Comparison of ENCODE assay signal across 26 cellular contexts in the genomic region with DNA sequence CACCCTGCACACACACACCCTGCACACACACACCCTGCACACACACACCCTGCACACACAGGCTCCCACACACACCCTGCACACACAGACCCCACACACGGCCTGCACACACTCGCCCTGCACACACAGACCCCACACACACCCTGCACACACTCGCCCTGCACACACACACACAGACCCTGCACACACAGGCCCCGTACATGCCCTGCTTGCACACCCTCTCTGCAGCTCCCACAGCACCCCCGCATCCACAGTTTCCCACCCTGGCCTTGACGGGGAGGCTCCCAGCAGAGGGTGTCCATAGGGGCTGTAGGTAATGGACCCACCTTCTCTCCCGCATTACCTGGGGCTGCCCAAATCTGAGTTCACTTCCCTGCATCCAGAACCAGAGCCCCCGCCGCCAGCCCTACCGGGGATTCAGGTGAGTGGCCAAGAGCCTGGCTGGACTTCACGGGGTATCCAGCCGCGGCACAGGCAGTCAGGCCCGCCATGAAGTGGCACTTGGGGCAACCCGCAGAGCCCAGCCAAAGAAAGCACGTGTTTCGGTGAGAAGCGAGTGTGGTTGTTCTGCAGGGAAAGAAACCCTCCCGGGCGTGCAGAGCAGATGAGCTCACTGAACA.
"Had no signal": no experiment of that assay in that cellular context is flagged by ENCODE, and none has a peak within 500 bp of the region (broad histone marks: within the 10 kb centered on the region; RNA-seq: fewer than 3 reads in every experiment).

No MANE protein-coding gene starts in this region.

- H3K4me3 ChIP-seq: colonic mucosa, esophagus squamous epithelium, neural progenitor cell, right lobe of liver, vagina had no signal

- H3K27me3 ChIP-seq: colonic mucosa, neural progenitor cell, right lobe of liver, vagina had no signal

- H3K4me1 ChIP-seq: colonic mucosa, esophagus squamous epithelium, neural progenitor cell, right lobe of liver, vagina had no signal

- H3K4me2 ChIP-seq: neural progenitor cell had no signal

- FAIRE-seq: endometrium, islet of Langerhans, small intestine had no signal

- H3K27ac ChIP-seq: colonic mucosa, epithelial cell of prostate, esophagus squamous epithelium, neural progenitor cell, right lobe of liver, vagina had no signal

- DNase-seq: activated CD4-positive, alpha-beta T cell treated with anti-CD3 and anti-CD28 coated beads for 4 hours; activated CD4-positive, alpha-beta T cell treated with anti-CD3 and anti-CD28 coated beads, Interleukin-2, amount 50 U/mL, for 4 hours; activated CD4-positive, CD25-positive, alpha-beta regulatory T cell; activated naive CD4-positive, alpha-beta T cell; activated T-cell treated with anti-CD3 and anti-CD28 coated beads for 4 hours; activated T-cell treated with anti-CD3 and anti-CD28 coated beads, Interleukin-2, amount 50 U/mL, for 72 hours; colonic mucosa; effector CD8-positive, alpha-beta T cell; esophagus squamous epithelium; foreskin melanocyte; midbrain; naive thymus-derived CD8-positive, alpha-beta T cell; small intestine; stimulated activated CD4-positive, alpha-beta T cell treated with anti-CD3 and anti-CD28 coated beads, Interleukin-4, amount 100 ng/mL, for 24 hours; stimulated activated naive CD8-positive, alpha-beta T cell treated with anti-CD3 and anti-CD28 coated beads, Interleukin-15, amount 100 ng/mL, for 72 hours; substantia nigra; trophoblast cell had no signal

- H3K9me3 Mint-ChIP-seq: memory B cell; stimulated activated memory B cell treated with anti-CD40 and anti-IgM and Interleukin-4, amounts not matched to agents 10 μg/mL and 1 μg/mL and 100 μg/mL, for 72 hours had no signal

- H3K4me1 Mint-ChIP-seq: memory B cell; naive thymus-derived CD8-positive, alpha-beta T cell; neural progenitor cell; stimulated activated memory B cell treated with anti-CD40 and anti-IgM and Interleukin-4, amounts not matched to agents 10 μg/mL and 1 μg/mL and 100 μg/mL, for 72 hours; stimulated activated naive CD8-positive, alpha-beta T cell treated with anti-CD3 and anti-CD28 coated beads, Interleukin-15, amount 100 ng/mL, for 72 hours had no signal

- H3K36me3 Mint-ChIP-seq: activated naive CD4-positive, alpha-beta T cell treated with anti-CD3 and anti-CD28 coated beads, Interleukin-2, amount 50 U/mL, for 72 hours; memory B cell; naive thymus-derived CD8-positive, alpha-beta T cell; stimulated activated memory B cell treated with anti-CD40 and anti-IgM and Interleukin-4, amounts not matched to agents 10 μg/mL and 1 μg/mL and 100 μg/mL, for 72 hours had no signal

- H3K9me3 ChIP-seq: colonic mucosa, right lobe of liver, vagina had no signal

- H2AFZ ChIP-seq: neural progenitor cell had no signal

- H3K36me3 ChIP-seq: colonic mucosa, esophagus squamous epithelium, neural progenitor cell, right lobe of liver, vagina had no signal

- H3K4me3 Mint-ChIP-seq: activated T-cell treated with anti-CD3 and anti-CD28 coated beads, Interleukin-2, amount 50 U/mL, for 72 hours; memory B cell; naive thymus-derived CD8-positive, alpha-beta T cell; neural progenitor cell; stimulated activated memory B cell treated with anti-CD40 and anti-IgM and Interleukin-4, amounts not matched to agents 10 μg/mL and 1 μg/mL and 100 μg/mL, for 72 hours; stimulated activated naive CD8-positive, alpha-beta T cell treated with anti-CD3 and anti-CD28 coated beads, Interleukin-15, amount 100 ng/mL, for 72 hours had no signal

- ATAC-seq: activated naive CD4-positive, alpha-beta T cell treated with anti-CD3 and anti-CD28 coated beads, Interleukin-2, amount 50 U/mL, for 72 hours; activated T-cell treated with anti-CD3 and anti-CD28 coated beads, Interleukin-2, amount 50 U/mL, for 72 hours; naive thymus-derived CD8-positive, alpha-beta T cell; right lobe of liver; stimulated activated memory B cell treated with anti-CD40 and anti-IgM and Interleukin-4, amounts not matched to agents 10 μg/mL and 1 μg/mL and 100 μg/mL, for 72 hours; stimulated activated naive CD8-positive, alpha-beta T cell treated with anti-CD3 and anti-CD28 coated beads, Interleukin-15, amount 100 ng/mL, for 72 hours had no signal

- H3K27ac Mint-ChIP-seq: activated naive CD4-positive, alpha-beta T cell treated with anti-CD3 and anti-CD28 coated beads, Interleukin-2, amount 50 U/mL, for 72 hours; activated T-cell treated with anti-CD3 and anti-CD28 coated beads, Interleukin-2, amount 50 U/mL, for 72 hours; memory B cell; naive thymus-derived CD8-positive, alpha-beta T cell; neural progenitor cell; stimulated activated memory B cell treated with anti-CD40 and anti-IgM and Interleukin-4, amounts not matched to agents 10 μg/mL and 1 μg/mL and 100 μg/mL, for 72 hours; stimulated activated naive CD8-positive, alpha-beta T cell treated with anti-CD3 and anti-CD28 coated beads, Interleukin-15, amount 100 ng/mL, for 72 hours had no signal
